Comparison of ENCODE assay signal across 9 cellular contexts in the genomic region with DNA sequence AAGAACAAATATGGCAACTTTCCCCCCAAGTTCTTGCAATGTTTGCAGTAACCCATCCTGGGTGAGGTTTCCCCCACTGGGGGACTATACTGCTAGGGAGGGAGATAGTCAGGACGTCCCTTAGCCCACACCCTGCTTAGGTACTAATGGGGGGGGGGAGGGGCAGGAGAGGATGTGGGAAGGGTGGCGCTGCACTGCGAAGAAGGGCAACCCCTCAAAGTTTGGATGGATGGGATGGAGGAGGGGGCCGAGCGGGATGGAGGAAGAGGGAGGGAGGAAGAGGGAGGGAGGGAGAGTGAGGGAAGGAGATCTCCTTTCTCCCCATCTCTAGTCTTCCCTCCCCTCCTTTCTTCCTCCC.
DNase-seq lines count a peak whose midpoint lies in the region; FAIRE-seq and TF ChIP-seq lines count a peak whose summit lies in the region.
"Had no signal": no experiment of that assay in that cellular context is flagged by ENCODE, and none has a peak within 500 bp of the region (broad histone marks: within the 10 kb centered on the region; RNA-seq: fewer than 3 reads in every experiment).

No MANE protein-coding gene starts in this region.

- peak overlapping the region in 1 of 2 donors; percentile 32 for H3K4me3 ChIP-seq in CD4-positive, alpha-beta memory T cell (ENCODE audit: low read length in 2 of 2)
- H3K4me3 ChIP-seq in MG63, result peak overlapping the region; percentile 42
- H3K4me3 ChIP-seq in effector memory CD4-positive, alpha-beta T cell (ENCODE audit: insufficient read depth, low read depth, low read length, poor library complexity, severe bottlenecking), result peak overlapping the region; percentile 55
- peak overlapping the region; percentile 12 to 33 for H3K4me3 ChIP-seq in neutrophil (ENCODE audit: low read depth in 1 of 2, low read length in 1 of 2)

- FAIRE-seq in urothelium cell line (lab: Jason Lieb, UNC), result no peak

- peaks cover 15% of the 10 kb centered on the region for H3K4me1 ChIP-seq in CD4-positive, alpha-beta memory T cell (ENCODE audit: insufficient read depth, low read length)
- peaks cover 18% of the 10 kb centered on the region for H3K4me1 ChIP-seq in effector memory CD4-positive, alpha-beta T cell (ENCODE audit: control insufficient read depth, insufficient read depth, low read length, poor library complexity, severe bottlenecking)
- H3K4me1 ChIP-seq in neutrophil (ENCODE audit: control insufficient read depth in 1 of 2, insufficient read depth in 1 of 2, low read depth in 1 of 2, low read length in 1 of 2), result peaks cover 12 to 32% of the 10 kb centered on the region in 2 experiments

- peak overlapping the region; percentile 69 to 89 (median 78) for H3K4me3 Mint-ChIP-seq in CD4-positive, alpha-beta memory T cell

- no peaks in the 10 kb centered on the region for H3K9me3 ChIP-seq in CD4-positive, alpha-beta memory T cell (ENCODE audit: control insufficient read depth in 1 of 2, low read length in 2 of 2)
- H3K9me3 ChIP-seq in MG63 (no peaks in the 10 kb centered on the region), neutrophil (no peaks in the 10 kb centered on the region)
- H3K9me3 ChIP-seq in effector memory CD4-positive, alpha-beta T cell (ENCODE audit: control insufficient read depth, low read length), result no peaks in the 10 kb centered on the region

- peaks cover 26 to 60% (median 41%) of the 10 kb centered on the region in 4 donors for H3K4me1 Mint-ChIP-seq in CD4-positive, alpha-beta memory T cell

- CTCF ChIA-PET in CD4-positive, alpha-beta memory T cell (lab: Charles Lee; ENCODE audit: partially characterized antibody), result no interaction called here

- peaks cover 0 to 9% (median 4%) of the 10 kb centered on the region in 8 donors for H3K9me3 Mint-ChIP-seq in CD4-positive, alpha-beta memory T cell

- POLR2A ChIA-PET in CD4-positive, alpha-beta memory T cell (lab: Charles Lee; ENCODE audit: partially characterized antibody), result no interaction called here

- intact Hi-C loops in CD4-positive, alpha-beta memory T cell (cut with micrococcal nuclease), result no loop called here

- H3K27me3 ChIP-seq in CD4-positive, alpha-beta memory T cell (ENCODE audit: insufficient read depth, low read length), result peaks cover 60% of the 10 kb centered on the region
- H3K27me3 ChIP-seq in MG63 (peaks cover 96% of the 10 kb centered on the region), neutrophil (peaks cover 100% of the 10 kb centered on the region)
- peaks cover 71% of the 10 kb centered on the region for H3K27me3 ChIP-seq in effector memory CD4-positive, alpha-beta T cell (replicated peaks; ENCODE audit: control insufficient read depth, insufficient read depth, low read length, poor library complexity, severe bottlenecking)

- H3K27ac Mint-ChIP-seq in CD4-positive, alpha-beta memory T cell, result no peak overlapping the region

- H3K36me3 Mint-ChIP-seq in CD4-positive, alpha-beta memory T cell, result no peaks in the 10 kb centered on the region

- H3K36me3 ChIP-seq in CD4-positive, alpha-beta memory T cell (ENCODE audit: insufficient read depth, low read length), result no peaks in the 10 kb centered on the region
- H3K36me3 ChIP-seq in MG63 (no peaks in the 10 kb centered on the region), neutrophil (no peaks in the 10 kb centered on the region)
- H3K36me3 ChIP-seq in effector memory CD4-positive, alpha-beta T cell (ENCODE audit: control insufficient read depth, insufficient read depth, low read length), result no peaks in the 10 kb centered on the region

- H3K27ac ChIP-seq in CD4-positive, alpha-beta memory T cell (ENCODE audit: low read depth, low read length), result no peak overlapping the region
- H3K27ac ChIP-seq in effector memory CD4-positive, alpha-beta T cell (ENCODE audit: insufficient read depth, low read length, poor library complexity, severe bottlenecking), result no peak overlapping the region
- no peak overlapping the region for H3K27ac ChIP-seq in neutrophil
- H3K27ac ChIP-seq: epithelial cell of prostate had no signal

- H3K27me3 Mint-ChIP-seq in CD4-positive, alpha-beta memory T cell, result peaks cover 59 to 66% of the 10 kb centered on the region in 2 donors

- DNase-seq in CD4-positive, alpha-beta memory T cell, result no peak
- DNase-seq in MG63 (no peak), foreskin melanocyte (no peak), hypothalamus (lab: John Stamatoyannopoulos, UW) (no peak), urothelium cell line (ENCODE audit: low spot score) (no peak), NCI-H2196 treated with DMSO at 0.1 percent for 48 hours (lab: John Stamatoyannopoulos, UW; ENCODE audit: unreplicated experiment) (no peak)
- DNase-seq in effector memory CD4-positive, alpha-beta T cell, result no peak

- TF ChIP-seq CTCF in neutrophil (IDR thresholded peaks at IDR 0.05), result no peak
